Comparison of ENCODE assay signal across 8 cellular contexts in the genomic region with DNA sequence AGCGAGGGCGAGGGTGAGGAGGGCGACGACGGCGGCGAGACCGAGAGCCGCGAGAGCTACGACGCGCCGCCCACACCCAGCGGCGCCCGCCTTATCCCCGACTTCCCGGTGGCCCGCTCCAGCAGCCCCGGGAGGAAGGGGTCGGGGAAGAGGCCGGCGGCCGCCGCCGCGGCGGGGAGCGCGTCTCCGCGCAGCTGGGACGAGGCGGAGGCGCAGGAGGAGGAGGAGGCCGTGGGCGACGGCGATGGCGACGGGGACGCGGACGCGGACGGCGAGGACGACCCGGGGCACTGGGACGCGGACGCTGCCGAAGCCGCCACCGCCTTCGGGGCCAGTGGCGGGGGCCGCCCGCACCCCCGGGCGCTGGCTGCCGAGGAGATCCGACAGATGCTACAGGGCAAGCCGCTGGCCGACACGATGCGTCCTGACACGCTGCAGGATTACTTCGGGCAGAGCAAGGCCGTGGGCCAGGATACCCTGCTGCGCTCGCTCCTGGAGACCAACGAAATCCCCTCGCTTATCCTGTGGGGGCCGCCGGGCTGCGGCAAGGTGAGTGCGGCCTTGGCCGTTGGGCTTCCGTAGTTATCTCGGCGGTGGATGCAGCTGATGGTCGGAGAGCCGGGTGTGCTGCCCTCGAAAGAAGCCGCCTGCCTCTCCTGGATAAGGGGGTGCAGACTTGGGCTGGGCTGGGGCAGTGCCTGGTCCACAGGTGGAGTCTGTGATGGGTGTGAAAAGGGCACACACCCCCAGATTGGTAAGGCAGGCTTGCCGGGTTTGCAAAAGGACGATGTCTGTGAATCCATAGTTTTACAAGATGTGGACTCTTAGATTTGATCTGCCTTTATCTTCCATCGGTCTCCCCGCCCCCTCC. TPM values are rescaled to one million over a fixed set of nuclear protein-coding genes. Genes with fewer than 3 reads are reported as not detected.
A peak's percentile ranks its signal among the peaks of the same experiment; 100 is the strongest.
DNase-seq lines count a peak whose midpoint lies in the region; ATAC-seq, FAIRE-seq and TF ChIP-seq lines count a peak whose summit lies in the region.

No MANE protein-coding gene starts in this region.

- H3K27ac Mint-ChIP-seq in CD8-positive, alpha-beta memory T cell = peak overlapping the region; percentile 73 to 98 (median 91)
- H3K27ac Mint-ChIP-seq in T-helper 17 cell (peak overlapping the region; percentile 82), chondrocyte (ENCODE audit: unreplicated experiment) (peak overlapping the region; percentile 87)

- no peaks in the 10 kb centered on the region for H3K27me3 Mint-ChIP-seq in CD8-positive, alpha-beta memory T cell
- H3K27me3 Mint-ChIP-seq in T-helper 17 cell (no peaks in the 10 kb centered on the region), chondrocyte (ENCODE audit: low read depth) (no peaks in the 10 kb centered on the region)

- peaks cover 54% of the 10 kb centered on the region for H3K79me2 ChIP-seq in HepG2 (ENCODE audit: insufficient read depth, low read length)

- H3K9me3 ChIP-seq in CD8-positive, alpha-beta memory T cell (ENCODE audit: low read length) = no peaks in the 10 kb centered on the region
- H3K9me3 ChIP-seq in T-helper 17 cell (ENCODE audit: control insufficient read depth, low read length, poor library complexity, severe bottlenecking) = no peaks in the 10 kb centered on the region
- no peaks in the 10 kb centered on the region for H3K9me3 ChIP-seq in HepG2 (ENCODE audit: low read length)

- peaks cover 52 to 62% (median 60%) of the 10 kb centered on the region in 3 donors for H3K4me1 Mint-ChIP-seq in CD8-positive, alpha-beta memory T cell
- H3K4me1 Mint-ChIP-seq in T-helper 17 cell = peaks cover 37% of the 10 kb centered on the region
- H3K4me1 Mint-ChIP-seq in chondrocyte (ENCODE audit: low read depth) = peaks cover 49% of the 10 kb centered on the region

- peak; percentile 20 to 59 (median 39) for DNase-seq in CD8-positive, alpha-beta memory T cell
- DNase-seq in T-helper 17 cell (peak; percentile 37 to 43 (median 41)), chondrocyte (ENCODE audit: low spot score) (no peak), HepG2 (ENCODE audit: low spot score) (no peak)
- DNase-seq in stimulated activated CD8-positive, alpha-beta memory T cell treated with anti-CD3 and anti-CD28 coated beads, Interleukin-15, amount 100 ng/mL, for 48 hours (ENCODE audit: low read depth in 2 of 2) = peak; percentile 19 to 25
- DNase-seq in central memory CD4-positive, alpha-beta T cell = no peak

- peak overlapping the region; percentile 91 for H3K9ac ChIP-seq in HepG2 (ENCODE audit: insufficient read depth, low read depth, low read length)

- CTCF ChIA-PET in CD8-positive, alpha-beta memory T cell (lab: Charles Lee) = interaction anchor here (0.9 to 2.5 kb wide), 14 partner anchors 15 to 297 kb away, joined by 3 to 7 read pairs (median 3); partner anchors contain the start of genes MYLK4 and SERPINB6
- CTCF ChIA-PET in HepG2 (lab: Yijun Ruan, JAX; ENCODE audit: low intra/inter-chr PET ratio, low total read pairs) = no interaction called here

- in situ Hi-C loops in HepG2 (cut with HindIII; ENCODE audit: extremely low pct_ligation_motif_present, low pct_unique_long_range_greater_than_20kb) = no loop called here

- H3K27ac ChIP-seq in CD8-positive, alpha-beta memory T cell (ENCODE audit: low read depth, low read length) = peak overlapping the region; percentile 81
- H3K27ac ChIP-seq in HepG2 (ENCODE audit: extremely low read length, insufficient read depth, low read length) = peak overlapping the region; percentile 89

- H3K4me3 Mint-ChIP-seq in CD8-positive, alpha-beta memory T cell = peak overlapping the region; percentile 90 to 98 (median 93)
- H3K4me3 Mint-ChIP-seq in T-helper 17 cell (peak overlapping the region; percentile 93), chondrocyte (ENCODE audit: unreplicated experiment) (peak overlapping the region; percentile 76)

- no peaks in the 10 kb centered on the region for H3K27me3 ChIP-seq in CD8-positive, alpha-beta memory T cell (ENCODE audit: insufficient read depth, low read length, poor library complexity, severe bottlenecking)
- H3K27me3 ChIP-seq in HepG2 (ENCODE audit: control insufficient read depth in 1 of 2, insufficient read depth in 2 of 2, low read length in 2 of 2) = no peaks in the 10 kb centered on the region; a peak in 2 of 5 replicates

- H3K4me3 ChIP-seq in CD8-positive, alpha-beta memory T cell (ENCODE audit: low read length) = peak overlapping the region; percentile 85
- H3K4me3 ChIP-seq in HepG2 (replicated peaks in 1 of 3; ENCODE audit: insufficient read depth in 1 of 3, low read depth in 2 of 3, low read length in 3 of 3) = peak overlapping the region; percentile 77 to 95 (median 85)

- peaks cover 34% of the 10 kb centered on the region for H3K4me1 ChIP-seq in CD8-positive, alpha-beta memory T cell (ENCODE audit: insufficient read depth, low read length)
- peaks cover 50% of the 10 kb centered on the region for H3K4me1 ChIP-seq in HepG2 (ENCODE audit: insufficient read depth, low read length)

- peak overlapping the region; percentile 95 for H3K4me2 ChIP-seq in HepG2 (ENCODE audit: low read depth, low read length)

- TF ChIP-seq CTCF in chondrocyte (IDR thresholded peaks at IDR 0.05) = no peak
- peak; percentile 21 for TF ChIP-seq CTCF in HepG2 (CRISPR knock-in tag; IDR thresholded peaks at IDR 0.05)

- POLR2A ChIA-PET in CD8-positive, alpha-beta memory T cell (lab: Charles Lee) = interaction anchor here (0.5 to 2.4 kb wide), 10 partner anchors 25 to 1255 kb away, joined by 3 to 25 read pairs (median 4); partner anchors contain the start of genes RIPK1 and SERPINB1
- POLR2A ChIA-PET in HepG2 (lab: Yijun Ruan, JAX) = interaction anchor here (0.7 to 2.2 kb wide), 18 partner anchors 7 to 302 kb away, joined by 3 to 36 read pairs (median 4); partner anchors contain the start of genes NQO2, RIPK1 and SERPINB1

- peaks cover 46% of the 10 kb centered on the region for H4K20me1 ChIP-seq in HepG2 (ENCODE audit: insufficient read depth, low read length)

- no peak for FAIRE-seq in HepG2 (lab: Jason Lieb, UNC)

- WGBS in HepG2 (ENCODE audit: low lambda C conversion rate) = 0% methylated on average over 20 of the region's 91 CpGs

- intact Hi-C loops in HepG2 (cut with micrococcal nuclease; ENCODE audit: unreplicated experiment) = loop anchor here (1.0 to 2.0 kb wide), 2 partner anchors 28 to 75 kb away; partner anchors contain the start of gene SERPINB1

- H3K9me3 Mint-ChIP-seq in CD8-positive, alpha-beta memory T cell = no peaks in the 10 kb centered on the region
- H3K9me3 Mint-ChIP-seq in chondrocyte (ENCODE audit: low read depth) = no peaks in the 10 kb centered on the region

- H3K36me3 Mint-ChIP-seq in CD8-positive, alpha-beta memory T cell = peaks cover 0 to 29% (median 7%) of the 10 kb centered on the region in 3 donors
- peaks cover 2% of the 10 kb centered on the region for H3K36me3 Mint-ChIP-seq in T-helper 17 cell (ENCODE audit: low read depth)
- H3K36me3 Mint-ChIP-seq in chondrocyte (ENCODE audit: low read depth) = no peaks in the 10 kb centered on the region

- no TSS peak for BruUV-seq in HepG2 (replicated peaks; lab: Mats Ljungman, UMichigan)

- H2AFZ ChIP-seq in HepG2 (ENCODE audit: low read length) = no peak overlapping the region

- ATAC-seq in GM19372 (IDR thresholded peaks at IDR 0.05; ENCODE audit: low read depth, unreplicated experiment) (peak; percentile 18), HG03457 (IDR thresholded peaks at IDR 0.05; ENCODE audit: unreplicated experiment) (peak; percentile 4), T-helper 17 cell (no peak), HepG2 (peak; percentile 51)

- TF ChIP-seq EP300 in HepG2 (IDR thresholded peaks at IDR 0.05; ENCODE audit: low read depth in 2 of 2, low read length in 2 of 2) (no peak), HepG2 (CRISPR knock-in tag; IDR thresholded peaks at IDR 0.05; ENCODE audit: borderline replicate concordance) (no peak)

- peaks cover 4% of the 10 kb centered on the region for H3K36me3 ChIP-seq in CD8-positive, alpha-beta memory T cell (ENCODE audit: insufficient read depth, low read length)
- H3K36me3 ChIP-seq in HepG2 (replicated peaks in 1 of 2; ENCODE audit: control insufficient read depth in 1 of 2, insufficient read depth in 2 of 2, low read length in 2 of 2) = peaks cover under 1 to 19% of the 10 kb centered on the region in 2 experiments

- peak in 1 of 2 experiments; percentile 28; a peak in 1 of 4 replicates for TF ChIP-seq POLR2A in HepG2 (IDR thresholded peaks at IDR 0.05; ENCODE audit: insufficient read depth in 1 of 2, low read depth in 2 of 2, low read length in 2 of 2)

- TF ChIP-seq RAD21 in HepG2 (CRISPR knock-in tag; IDR thresholded peaks at IDR 0.05) = no peak

RNA-seq across cellular contexts. Expression of gene WRNIP1, which starts 0.9 kb away (rescaled TPM):
- total RNA-seq in CD8-positive, alpha-beta memory T cell = 10 to 100 TPM; 58.5 to 58.7 TPM
- polyA plus RNA-seq in CD8-positive, alpha-beta memory T cell = 55.8 TPM
- 10 to 100 TPM; 34.0 to 45.3 TPM for total RNA-seq in T-helper 17 cell
- 34.0 to 36.1 TPM (median 34.6 TPM) in 3 replicates for total RNA-seq in chondrocyte
- total RNA-seq in HepG2 (2016; rRNA removed; fragmentation: Illumina TruSeq; extraction: Trizol) = 88.9 and 90.3 TPM in 2 replicates
- 14.5 and 15.0 TPM in 2 replicates for total RNA-seq in HepG2 (2016; cell fraction: cytosol; rRNA removed; fragmentation: Illumina TruSeq; extraction: Trizol; ENCODE audit: low read depth)
- 82.7 and 90.1 TPM in 2 replicates for total RNA-seq in HepG2 (2016; cell fraction: insoluble cytoplasmic fraction; rRNA removed; fragmentation: Illumina TruSeq; extraction: Trizol)
- 49.2 and 50.7 TPM in 2 replicates for total RNA-seq in HepG2 (2016; cell fraction: membrane; rRNA removed; fragmentation: Illumina TruSeq; extraction: Trizol)
- total RNA-seq in HepG2 (2016; cell fraction: nucleus; rRNA removed; fragmentation: Illumina TruSeq; extraction: Trizol) = 48.4 and 54.7 TPM in 2 replicates
- polyA plus RNA-seq in HepG2 (2011; rRNA removed) = 73.4 and 77.7 TPM in 2 replicates
- polyA plus RNA-seq in HepG2 (2011; cell fraction: cytosol; rRNA removed) = 83.3 and 106 TPM in 2 replicates
- polyA plus RNA-seq in HepG2 (2011; cell fraction: nucleus; rRNA removed) = 69.3 and 70.9 TPM in 2 replicates
- polyA plus RNA-seq in HepG2 (2012) = 57.7 and 65.4 TPM in 2 replicates
- polyA plus RNA-seq in HepG2 (2016; cell fraction: cytosol; fragmentation: Illumina TruSeq; extraction: Trizol; ENCODE audit: low read depth) = 15.1 and 16.9 TPM in 2 replicates
- polyA plus RNA-seq in HepG2 (2016; cell fraction: insoluble cytoplasmic fraction; fragmentation: Illumina TruSeq; extraction: Trizol; ENCODE audit: low read depth) = 96.1 and 98.5 TPM in 2 replicates
- polyA plus RNA-seq in HepG2 (2016; cell fraction: membrane; fragmentation: Illumina TruSeq; extraction: Trizol; ENCODE audit: low read depth) = 36.1 and 39.8 TPM in 2 replicates
- 90.6 and 97.4 TPM in 2 replicates for polyA plus RNA-seq in HepG2 (2016; cell fraction: nucleus; fragmentation: Illumina TruSeq; extraction: Trizol; ENCODE audit: insufficient read depth, low read depth)
- 73.1 and 84.7 TPM in 2 replicates for polyA minus RNA-seq in HepG2 (2011; rRNA and poly(A)+ RNA removed; ENCODE audit: low replicate concordance)
- 32.4 and 32.5 TPM in 2 replicates for polyA minus RNA-seq in HepG2 (2011; cell fraction: cytosol; rRNA and poly(A)+ RNA removed)
- polyA minus RNA-seq in HepG2 (2011; cell fraction: nucleus; rRNA and poly(A)+ RNA removed) = 39.9 and 43.4 TPM in 2 replicates

RNA-seq across cellular contexts. Expression of gene MYLK4, which starts 15.4 kb away (rescaled TPM):
- under 1 TPM; 0.22 to 0.24 TPM for total RNA-seq in CD8-positive, alpha-beta memory T cell
- 0.24 TPM for polyA plus RNA-seq in CD8-positive, alpha-beta memory T cell
- total RNA-seq in T-helper 17 cell = 1 to 10 TPM in 1 of 2 donors, under 1 TPM in 1; 0.45 to 1.7 TPM
- total RNA-seq in chondrocyte = 0.99 to 1.1 TPM (median 1.00 TPM) in 3 replicates
- total RNA-seq in HepG2 (2016; rRNA removed; fragmentation: Illumina TruSeq; extraction: Trizol) = 0.15 and 0.29 TPM in 2 replicates
- total RNA-seq in HepG2 (2016; cell fraction: cytosol; rRNA removed; fragmentation: Illumina TruSeq; extraction: Trizol; ENCODE audit: low read depth) = 0.09 and 0.10 TPM in 2 replicates
- 0.16 and 0.32 TPM in 2 replicates for total RNA-seq in HepG2 (2016; cell fraction: insoluble cytoplasmic fraction; rRNA removed; fragmentation: Illumina TruSeq; extraction: Trizol)
- 0.03 and 0.10 TPM in 2 replicates for total RNA-seq in HepG2 (2016; cell fraction: membrane; rRNA removed; fragmentation: Illumina TruSeq; extraction: Trizol)
- total RNA-seq in HepG2 (2016; cell fraction: nucleus; rRNA removed; fragmentation: Illumina TruSeq; extraction: Trizol) = 0.31 and 0.34 TPM in 2 replicates
- 0.26 and 0.46 TPM in 2 replicates for polyA plus RNA-seq in HepG2 (2011; rRNA removed)
- 0.07 and 0.17 TPM in 2 replicates for polyA plus RNA-seq in HepG2 (2011; cell fraction: cytosol; rRNA removed)
- polyA plus RNA-seq in HepG2 (2011; cell fraction: nucleus; rRNA removed) = 1.3 and 2.2 TPM in 2 replicates
- polyA plus RNA-seq in HepG2 (2012) = 0.49 and 0.50 TPM in 2 replicates
- 0.02 TPM in 1 of 2 replicates, not detected in the other for polyA plus RNA-seq in HepG2 (2016; cell fraction: cytosol; fragmentation: Illumina TruSeq; extraction: Trizol; ENCODE audit: low read depth)
- 0.11 and 0.14 TPM in 2 replicates for polyA plus RNA-seq in HepG2 (2016; cell fraction: insoluble cytoplasmic fraction; fragmentation: Illumina TruSeq; extraction: Trizol; ENCODE audit: low read depth)
- polyA plus RNA-seq in HepG2 (2016; cell fraction: membrane; fragmentation: Illumina TruSeq; extraction: Trizol; ENCODE audit: low read depth) = 0.06 and 0.08 TPM in 2 replicates
- 0.44 and 0.70 TPM in 2 replicates for polyA plus RNA-seq in HepG2 (2016; cell fraction: nucleus; fragmentation: Illumina TruSeq; extraction: Trizol; ENCODE audit: insufficient read depth, low read depth)
- 0.10 and 0.33 TPM in 2 replicates for polyA minus RNA-seq in HepG2 (2011; rRNA and poly(A)+ RNA removed; ENCODE audit: low replicate concordance)
- polyA minus RNA-seq in HepG2 (2011; cell fraction: cytosol; rRNA and poly(A)+ RNA removed) = 0.09 TPM in 1 of 2 replicates, not detected in the other
- polyA minus RNA-seq in HepG2 (2011; cell fraction: nucleus; rRNA and poly(A)+ RNA removed) = 0.64 and 0.87 TPM in 2 replicates

Comparison
In these comparisons a context has a peak if more than half of its experiments do, and no peak if none do; other contexts are left out.
1. DNase-seq: peak in CD8-positive, alpha-beta memory T cell (5 of 5), T-helper 17 cell (3 of 3) and stimulated activated CD8-positive, alpha-beta memory T cell treated with anti-CD3 and anti-CD28 coated beads, Interleukin-15, amount 100 ng/mL, for 48 hours (2 of 2); none in chondrocyte (single experiment), HepG2 (single experiment) and central memory CD4-positive, alpha-beta T cell (single experiment).
2. Peak in every context shown above with its lines, with median percentiles within 50 percentile points of each other: H3K27ac Mint-ChIP-seq and H3K4me3 Mint-ChIP-seq.